ENCODE assay signal across 35 cellular contexts in the genomic region with DNA sequence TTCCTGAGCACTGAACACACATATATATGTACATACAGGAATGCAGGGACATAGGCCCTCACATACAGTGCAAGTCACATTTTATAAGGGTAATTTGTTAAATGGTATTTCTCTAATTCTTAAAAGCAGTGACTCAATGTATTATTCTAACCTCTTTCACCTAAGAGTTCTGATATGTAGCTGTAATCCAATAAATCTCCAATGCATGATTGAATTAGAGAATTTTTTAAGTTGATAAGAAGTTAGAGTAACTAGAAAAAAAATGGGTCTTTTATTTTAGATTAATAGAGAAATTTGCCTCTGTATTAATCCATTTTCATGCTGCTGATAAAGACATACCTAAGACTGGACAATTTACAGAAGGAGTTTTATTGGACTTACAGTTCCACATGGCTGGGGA.
DNase-seq lines count a peak whose midpoint lies in the region; ATAC-seq, FAIRE-seq and TF ChIP-seq lines count a peak whose summit lies in the region.
"Had no signal": no experiment of that assay in that cellular context is flagged by ENCODE, and none has a peak within 500 bp of the region (broad histone marks: within the 10 kb centered on the region; RNA-seq: fewer than 3 reads in every experiment).

No MANE protein-coding gene starts in this region.

- intact Hi-C loops in OCI-LY7 (cut with micrococcal nuclease; ENCODE audit: unreplicated experiment), result no loop called here
- intact Hi-C loops in natural killer cell (cut with micrococcal nuclease), result no loop called here

- TF ChIP-seq RAD21 in SK-N-SH (IDR thresholded peaks at IDR 0.05; ENCODE audit: low read length), result no peak

- H3K9me2 ChIP-seq in SK-N-SH (no peaks in the 10 kb centered on the region), OCI-LY7 (ENCODE audit: insufficient read depth, low read length) (no peaks in the 10 kb centered on the region)

- H3K36me3 Mint-ChIP-seq in astrocyte (ENCODE audit: low read depth, unreplicated experiment) (peaks cover 12% of the 10 kb centered on the region), natural killer cell (no peaks in the 10 kb centered on the region)
- H3K36me3 Mint-ChIP-seq: CD14-positive monocyte; CD4-positive, alpha-beta memory T cell; CD4-positive, CD25-positive, alpha-beta regulatory T cell; CD8-positive, alpha-beta memory T cell; CD8-positive, alpha-beta T cell had no signal

- H3K4me3 Mint-ChIP-seq in astrocyte (ENCODE audit: unreplicated experiment) (peak overlapping the region; percentile 27), natural killer cell (no peak overlapping the region)
- H3K4me3 Mint-ChIP-seq: B cell; CD14-positive monocyte; CD4-positive, alpha-beta memory T cell; CD4-positive, alpha-beta T cell; CD4-positive, CD25-positive, alpha-beta regulatory T cell; CD8-positive, alpha-beta memory T cell; CD8-positive, alpha-beta T cell had no signal

- H3K4me1 ChIP-seq in SK-N-SH (ENCODE audit: control insufficient read depth in 1 of 2, insufficient read depth in 2 of 2, low read depth in 1 of 2, low read length in 1 of 2) (peaks cover 0 to 16% of the 10 kb centered on the region in 2 experiments; a peak in 3 of 4 replicates), OCI-LY7 (ENCODE audit: insufficient read depth, low read length, poor library complexity, severe bottlenecking) (peaks cover 11% of the 10 kb centered on the region), astrocyte (ENCODE audit: insufficient read depth, low read length) (no peaks in the 10 kb centered on the region)
- H3K4me1 ChIP-seq: A549, Caco-2 had no signal

- H3F3A ChIP-seq in SK-N-SH (replicated peaks; ENCODE audit: insufficient read depth), result peaks cover 22% of the 10 kb centered on the region

- H3K79me2 ChIP-seq in SK-N-SH (ENCODE audit: insufficient read depth) (peaks cover 95% of the 10 kb centered on the region), OCI-LY7 (ENCODE audit: insufficient read depth, low read depth, low read length) (no peaks in the 10 kb centered on the region), astrocyte (ENCODE audit: insufficient read depth, low read length) (peaks cover 17% of the 10 kb centered on the region)

- no peak overlapping the region for H2AFZ ChIP-seq in SK-N-SH (ENCODE audit: low read depth)
- H2AFZ ChIP-seq in OCI-LY7 (ENCODE audit: low read length), result peak overlapping the region; percentile 45; the same call in 1 of the 2 replicates
- no peak overlapping the region for H2AFZ ChIP-seq in astrocyte (ENCODE audit: low read depth, low read length)

- TF ChIP-seq CTCF in SK-N-SH (IDR thresholded peaks at IDR 0.05) (no peak), OCI-LY7 (conservative IDR thresholded peaks at IDR 0.05; ENCODE audit: low read length) (no peak), astrocyte (IDR thresholded peaks at IDR 0.05; ENCODE audit: insufficient read depth, low read depth, low read length) (no peak), natural killer cell (IDR thresholded peaks at IDR 0.05) (no peak)

- H3K27ac Mint-ChIP-seq in astrocyte (ENCODE audit: unreplicated experiment) (no peak overlapping the region), natural killer cell (no peak overlapping the region)
- H3K27ac Mint-ChIP-seq: B cell; CD14-positive monocyte; CD4-positive, alpha-beta memory T cell; CD4-positive, alpha-beta T cell; CD4-positive, CD25-positive, alpha-beta regulatory T cell; CD8-positive, alpha-beta memory T cell; CD8-positive, alpha-beta T cell had no signal

- H3K4me1 Mint-ChIP-seq in astrocyte (ENCODE audit: low read depth, unreplicated experiment) (peaks cover 29% of the 10 kb centered on the region), natural killer cell (no peaks in the 10 kb centered on the region)
- H3K4me1 Mint-ChIP-seq: CD8-positive, alpha-beta memory T cell had no signal

- no TSS peak for BruUV-seq in OCI-LY7 (replicated peaks; lab: Mats Ljungman, UMichigan)

- no peak for FAIRE-seq in astrocyte (lab: Jason Lieb, UNC)
- FAIRE-seq: A204.1, A549, D721Med had no signal

- H3K36me3 ChIP-seq in SK-N-SH (replicated peaks in 1 of 2; ENCODE audit: control insufficient read depth in 1 of 2, insufficient read depth in 2 of 2, low read length in 1 of 2) (peaks cover 10 to 34% of the 10 kb centered on the region in 2 experiments), OCI-LY7 (ENCODE audit: insufficient read depth, low read length) (no peaks in the 10 kb centered on the region), astrocyte (ENCODE audit: insufficient read depth, low read length) (no peaks in the 10 kb centered on the region)
- H3K36me3 ChIP-seq: BE2C; BLaER1; BLaER1 treated with 17β-estradiol and CSF1 and Interleukin-3, amounts not matched to agents 10 nM and 100 nM had no signal

- TF ChIP-seq EP300 in SK-N-SH (IDR thresholded peaks at IDR 0.05; ENCODE audit: borderline replicate concordance in 1 of 2, low read depth in 1 of 2, low read length in 1 of 2), result no peak

- H3K27me3 Mint-ChIP-seq in astrocyte (ENCODE audit: low read depth, unreplicated experiment) (no peaks in the 10 kb centered on the region), natural killer cell (ENCODE audit: low read depth in 2 of 2) (no peaks in the 10 kb centered on the region)
- H3K27me3 Mint-ChIP-seq: B cell; CD4-positive, alpha-beta memory T cell; CD4-positive, alpha-beta T cell; CD4-positive, CD25-positive, alpha-beta regulatory T cell; CD8-positive, alpha-beta memory T cell had no signal

- H4K20me1 ChIP-seq in SK-N-SH (ENCODE audit: insufficient read depth), result peaks cover 1% of the 10 kb centered on the region; the same call in 1 of the 2 replicates
- H4K20me1 ChIP-seq in OCI-LY7 (ENCODE audit: insufficient read depth, low read length), result no peaks in the 10 kb centered on the region
- H4K20me1 ChIP-seq in astrocyte (ENCODE audit: insufficient read depth, low read length), result peaks cover 20% of the 10 kb centered on the region
- H4K20me1 ChIP-seq: BLaER1; BLaER1 treated with 17β-estradiol and CSF1 and Interleukin-3, amounts not matched to agents 10 nM and 100 nM had no signal

- H3K27ac ChIP-seq in SK-N-SH (ENCODE audit: low read depth in 2 of 2, low read length in 1 of 2) (peak overlapping the region in 1 of 2 experiments; percentile 43; a peak in 1 of 4 replicates), OCI-LY7 (ENCODE audit: low read depth, low read length, poor library complexity, severe bottlenecking) (no peak overlapping the region), astrocyte (ENCODE audit: low read depth, low read length) (no peak overlapping the region)
- H3K27ac ChIP-seq: 22Rv1; A549; BLaER1; BLaER1 treated with 17β-estradiol and CSF1 and Interleukin-3, amounts not matched to agents 10 nM and 100 nM; C4-2B had no signal

- H3K9ac ChIP-seq in SK-N-SH (no peak overlapping the region), astrocyte (ENCODE audit: low read length) (no peak overlapping the region)
- H3K9ac ChIP-seq: BLaER1; BLaER1 treated with 17β-estradiol and CSF1 and Interleukin-3, amounts not matched to agents 10 nM and 100 nM had no signal

- peaks cover 3% of the 10 kb centered on the region for H3K9me3 Mint-ChIP-seq in astrocyte (ENCODE audit: unreplicated experiment)
- H3K9me3 Mint-ChIP-seq in natural killer cell, result no peaks in the 10 kb centered on the region
- H3K9me3 Mint-ChIP-seq: CD8-positive, alpha-beta T cell had no signal

- H3K4me2 ChIP-seq in SK-N-SH, result no peak overlapping the region
- no peak overlapping the region for H3K4me2 ChIP-seq in OCI-LY7 (ENCODE audit: low read length)
- no peak overlapping the region for H3K4me2 ChIP-seq in astrocyte (ENCODE audit: low read length)
- H3K4me2 ChIP-seq: A549 had no signal

- no peaks in the 10 kb centered on the region for H3K9me3 ChIP-seq in SK-N-SH
- H3K9me3 ChIP-seq in OCI-LY7 (ENCODE audit: low read length), result peaks cover 13% of the 10 kb centered on the region; the same call in 1 of the 2 replicates
- no peaks in the 10 kb centered on the region for H3K9me3 ChIP-seq in astrocyte (ENCODE audit: insufficient read depth, low read depth, low read length)
- H3K9me3 ChIP-seq: A549; BE2C; BLaER1; BLaER1 treated with 17β-estradiol and CSF1 and Interleukin-3, amounts not matched to agents 10 nM and 100 nM; Caco-2 had no signal

- CTCF ChIA-PET in SK-N-SH (lab: Yijun Ruan, JAX) (interaction anchor here (1.4 kb wide), 1 partner anchor 37 kb away, joined by 4 read pairs; no protein-coding TSS in a partner anchor), OCI-LY7 (lab: Charles Lee; ENCODE audit: unreplicated experiment) (no interaction called here)

- ATAC-seq in SK-N-SH treated with all-trans-retinoic acid at 6 μM for 48 hours (no peak), natural killer cell (no peak)
- ATAC-seq: A549; CD8-positive, alpha-beta T cell had no signal

- DNase-seq in SK-N-SH (no peak), OCI-LY7 (ENCODE audit: low spot score) (no peak), astrocyte (ENCODE audit: low read depth) (no peak), natural killer cell (no peak)
- DNase-seq in activated CD4-positive, alpha-beta T cell treated with anti-CD3 and anti-CD28 coated beads for 1 hour, result no peak
- DNase-seq: 8988T; ACHN; AML-193; BE2C; C1 segment of cervical spinal cord; Caco-2; Calu3; CD4-positive, alpha-beta memory T cell; CD4-positive, alpha-beta T cell; CD4-positive, CD25-positive, alpha-beta regulatory T cell; CD8-positive, alpha-beta memory T cell; CD8-positive, alpha-beta T cell; COR-L47; DMS 273 treated with DMSO at 0.1 percent for 48 hours; DMS153; DMS53; DMS79; DMS79 treated with DMSO at 0.1 percent for 48 hours; DND-41; EL had no signal

- no peaks in the 10 kb centered on the region for H3K27me3 ChIP-seq in SK-N-SH (ENCODE audit: insufficient read depth)
- H3K27me3 ChIP-seq in astrocyte (ENCODE audit: insufficient read depth, low read length), result no peaks in the 10 kb centered on the region
- H3K27me3 ChIP-seq: BE2C; BLaER1; BLaER1 treated with 17β-estradiol and CSF1 and Interleukin-3, amounts not matched to agents 10 nM and 100 nM had no signal

- H3K4me3 ChIP-seq in SK-N-SH (ENCODE audit: low read depth in 2 of 2, low read length in 1 of 2) (no peak overlapping the region), OCI-LY7 (ENCODE audit: low read depth, low read length, poor library complexity, severe bottlenecking) (no peak overlapping the region), astrocyte (ENCODE audit: insufficient read depth, low read depth, low read length) (no peak overlapping the region)
- H3K4me3 ChIP-seq: A549; BLaER1; BLaER1 treated with 17β-estradiol and CSF1 and Interleukin-3, amounts not matched to agents 10 nM and 100 nM had no signal

- POLR2A ChIA-PET in SK-N-SH (lab: Yijun Ruan, JAX) (no interaction called here), OCI-LY7 (lab: Charles Lee) (interaction anchor here (1.0 kb wide), 1 partner anchor 13 kb away, joined by 3 read pairs; no protein-coding TSS in a partner anchor)

TF ChIP-seq in SK-N-SH treated with all-trans-retinoic acid at 6 μM for 48 hours, 23 proteins besides CTCF, POLR2A, EP300 and RAD21 (continues in another document):
- TF ChIP-seq SNAI2 (CRISPR knock-in tag; IDR thresholded peaks at IDR 0.05), result peak; percentile 42; the same call in 1 of the 2 replicates
- TF ChIP-seq TOX (CRISPR knock-in tag; IDR thresholded peaks at IDR 0.05; ENCODE audit: borderline replicate concordance), result no peak
- no peak for TF ChIP-seq OSR1 (CRISPR knock-in tag; IDR thresholded peaks at IDR 0.05)

TF ChIP-seq in SK-N-SH, 30 proteins besides CTCF, POLR2A, EP300 and RAD21:
- TF ChIP-seq MXI1 (IDR thresholded peaks at IDR 0.05; ENCODE audit: low read depth, low read length), result no peak
- no peak for TF ChIP-seq GABPA (IDR thresholded peaks at IDR 0.05; ENCODE audit: low read depth)
- TF ChIP-seq MEF2A (IDR thresholded peaks at IDR 0.05; ENCODE audit: borderline replicate concordance, low read depth), result no peak
